In genomic region chr10:102396751-102397151, GRCh38 we compare ENCODE assay signal across 9 cellular contexts. TPM values are rescaled to one million over a fixed set of nuclear protein-coding genes. Genes with fewer than 3 reads are reported as not detected.
DNase-seq lines count a peak whose midpoint lies in the region; ATAC-seq lines count a peak whose summit lies in the region.
"Had no signal": no experiment of that assay in that cellular context is flagged by ENCODE, and none has a peak within 500 bp of the region (broad histone marks: within the 10 kb centered on the region; RNA-seq: fewer than 3 reads in every experiment).

No MANE protein-coding gene starts in this region.

- H3K4me1 Mint-ChIP-seq in activated naive CD8-positive, alpha-beta T cell treated with anti-CD3 and anti-CD28 coated beads for 36 hours = peaks cover 52% of the 10 kb centered on the region

- peak overlapping the region in 1 of 2 donors; percentile 17 for H3K9ac ChIP-seq in mucosa of rectum (ENCODE audit: low read depth in 1 of 2, low read length in 2 of 2)

- H3K27ac ChIP-seq in right cardiac atrium (ENCODE audit: low read length) (no peak overlapping the region), mucosa of rectum (ENCODE audit: low read depth in 2 of 2, low read length in 2 of 2) (peak overlapping the region in 1 of 2 donors; percentile 99)

- peak overlapping the region; percentile 95 for H3K4me3 Mint-ChIP-seq in activated naive CD8-positive, alpha-beta T cell treated with anti-CD3 and anti-CD28 coated beads for 36 hours

- DNase-seq in right cardiac atrium (peak in 2 of 3 donors; percentile 41 to 51), cardiac septum (ENCODE audit: low spot score) (no peak), dermis blood vessel endothelial cell (no peak)
- no peak for DNase-seq in activated naive CD8-positive, alpha-beta T cell treated with anti-CD3 and anti-CD28 coated beads for 36 hours
- DNase-seq: DMS53 had no signal

- no peak for ATAC-seq in right cardiac atrium
- no peak for ATAC-seq in HG03139 (IDR thresholded peaks at IDR 0.05; ENCODE audit: unreplicated experiment)
- no peak for ATAC-seq in GM21529 (IDR thresholded peaks at IDR 0.05; ENCODE audit: unreplicated experiment)
- ATAC-seq in HG02852 (IDR thresholded peaks at IDR 0.05; ENCODE audit: unreplicated experiment) = no peak

- peak overlapping the region; percentile 99 for H3K27ac Mint-ChIP-seq in activated naive CD8-positive, alpha-beta T cell treated with anti-CD3 and anti-CD28 coated beads for 36 hours

- H3K9me3 Mint-ChIP-seq in activated naive CD8-positive, alpha-beta T cell treated with anti-CD3 and anti-CD28 coated beads for 36 hours = no peaks in the 10 kb centered on the region

- H3K9me3 ChIP-seq in right cardiac atrium (ENCODE audit: control insufficient read depth, low read length) = no peaks in the 10 kb centered on the region
- no peaks in the 10 kb centered on the region for H3K9me3 ChIP-seq in mucosa of rectum (ENCODE audit: control insufficient read depth in 2 of 2, low read length in 2 of 2)

- intact Hi-C loops in right cardiac atrium (cut with DNase I) = loop anchor here in 2 of 4 donors (5.0 to 10.0 kb wide), 3 partner anchors 169 to 188 kb away; partner anchors contain the start of gene ELOVL3 (in 1 of the 2)
- intact Hi-C loops in cardiac septum (cut with DNase I) = loop anchor here (5.0 kb wide), 1 partner anchor 81 kb away; no protein-coding TSS in a partner anchor

- no peaks in the 10 kb centered on the region for H3K27me3 ChIP-seq in right cardiac atrium (ENCODE audit: control insufficient read depth, insufficient read depth)
- H3K27me3 ChIP-seq in mucosa of rectum (ENCODE audit: control insufficient read depth in 2 of 2, insufficient read depth in 2 of 2, low read length in 2 of 2) = no peaks in the 10 kb centered on the region

- peaks cover 2% of the 10 kb centered on the region for H3K4me1 ChIP-seq in right cardiac atrium (ENCODE audit: control insufficient read depth, insufficient read depth, low read length)
- peaks cover 30 to 35% of the 10 kb centered on the region in 2 donors for H3K4me1 ChIP-seq in mucosa of rectum (ENCODE audit: control insufficient read depth in 2 of 2, insufficient read depth in 2 of 2, low read length in 2 of 2)

- peaks cover 6 to 25% of the 10 kb centered on the region in 2 donors for H3K36me3 ChIP-seq in mucosa of rectum (ENCODE audit: control insufficient read depth in 2 of 2, insufficient read depth in 2 of 2, low read length in 2 of 2)

- H3K27me3 Mint-ChIP-seq in activated naive CD8-positive, alpha-beta T cell treated with anti-CD3 and anti-CD28 coated beads for 36 hours = no peaks in the 10 kb centered on the region

- H3K4me3 ChIP-seq in right cardiac atrium (ENCODE audit: low read length) (no peak overlapping the region), mucosa of rectum (ENCODE audit: low read length in 2 of 2) (peak overlapping the region; percentile 92 to 97)

- H3K36me3 Mint-ChIP-seq in activated naive CD8-positive, alpha-beta T cell treated with anti-CD3 and anti-CD28 coated beads for 36 hours = peaks cover 56% of the 10 kb centered on the region

- WGBS in right cardiac atrium = 85% methylated on average over 10 of the region's 10 CpGs

RNA-seq across cellular contexts. Expression of gene NFKB2, which starts 1.2 kb away (rescaled TPM):
- total RNA-seq in right cardiac atrium (10 to 100 TPM in 3 of 4 donors, 1 to 10 TPM in 1; 9.3 to 18.2 (median 15.3) TPM), cardiac septum (20.5 TPM), dermis blood vessel endothelial cell (33.0 and 35.7 TPM in 2 replicates)
- 9.7 TPM for polyA plus RNA-seq in right cardiac atrium
- 100 to 1,000 TPM; 247 to 263 TPM for total RNA-seq in activated naive CD8-positive, alpha-beta T cell treated with anti-CD3 and anti-CD28 coated beads for 36 hours

RNA-seq across cellular contexts. Expression of gene PSD, which starts 21.8 kb away (rescaled TPM):
- 1 to 10 TPM; 4.6 to 9.4 (median 6.6) TPM for total RNA-seq in right cardiac atrium
- polyA plus RNA-seq in right cardiac atrium = 5.7 TPM
- total RNA-seq in cardiac septum = 1.7 TPM
- 1 to 10 TPM; 5.2 to 7.6 TPM for total RNA-seq in activated naive CD8-positive, alpha-beta T cell treated with anti-CD3 and anti-CD28 coated beads for 36 hours
- total RNA-seq in dermis blood vessel endothelial cell = 0.23 and 0.34 TPM in 2 replicates

RNA-seq across cellular contexts. Expression of gene FBXL15, which starts 23.9 kb away (rescaled TPM):
- total RNA-seq in right cardiac atrium (10 to 100 TPM; 14.0 to 15.6 (median 14.4) TPM), cardiac septum (12.1 TPM), dermis blood vessel endothelial cell (9.7 and 12.6 TPM in 2 replicates)
- 14.4 TPM for polyA plus RNA-seq in right cardiac atrium
- 10 to 100 TPM; 11.7 to 13.0 TPM for total RNA-seq in activated naive CD8-positive, alpha-beta T cell treated with anti-CD3 and anti-CD28 coated beads for 36 hours

RNA-seq across cellular contexts. Expression of gene CUEDC2, which starts 35.6 kb away (rescaled TPM):
- total RNA-seq in right cardiac atrium (10 to 100 TPM; 68.7 to 78.6 (median 71.6) TPM), cardiac septum (62.4 TPM), dermis blood vessel endothelial cell (48.5 and 51.2 TPM in 2 replicates)
- 94.6 TPM for polyA plus RNA-seq in right cardiac atrium
- 10 to 100 TPM; 66.3 to 73.8 TPM for total RNA-seq in activated naive CD8-positive, alpha-beta T cell treated with anti-CD3 and anti-CD28 coated beads for 36 hours

RNA-seq across cellular contexts. Expression of gene C10orf95, which starts 54.6 kb away (rescaled TPM):
- total RNA-seq in right cardiac atrium (not detected), cardiac septum (not detected), dermis blood vessel endothelial cell (0.05 TPM in 1 of 2 replicates, not detected in the other)
- 0.09 TPM for polyA plus RNA-seq in right cardiac atrium
- under 1 TPM; 0.49 to 0.62 TPM for total RNA-seq in activated naive CD8-positive, alpha-beta T cell treated with anti-CD3 and anti-CD28 coated beads for 36 hours

Comparison
In these comparisons a context has a peak if more than half of its experiments do, and no peak if none do; other contexts are left out.
1. DNase-seq: peak in right cardiac atrium (2 of 3); none in cardiac septum (single experiment), activated naive CD8-positive, alpha-beta T cell treated with anti-CD3 and anti-CD28 coated beads for 36 hours (single experiment) and dermis blood vessel endothelial cell (single experiment).